Comparison of ENCODE assay signal across 8 cellular contexts in genomic region chr17:5439446-5439764, GRCh38. TPM values are rescaled to one million over a fixed set of nuclear protein-coding genes. Genes with fewer than 3 reads are reported as not detected.
DNase-seq lines count a peak whose midpoint lies in the region; ATAC-seq and TF ChIP-seq lines count a peak whose summit lies in the region.

No MANE protein-coding gene starts in this region.

- H3K27me3 ChIP-seq in left ventricle myocardium inferior (ENCODE audit: low read depth) (no peaks in the 10 kb centered on the region), mononuclear cell (ENCODE audit: insufficient read depth, low read length) (no peaks in the 10 kb centered on the region)

- ATAC-seq in left ventricle myocardium superior (no peak), HG02885 (IDR thresholded peaks at IDR 0.05; ENCODE audit: poor library complexity, unreplicated experiment) (no peak)

- intact Hi-C loops in left ventricle myocardium inferior (cut with micrococcal nuclease) = no loop called here
- intact Hi-C loops in left ventricle myocardium superior (cut with micrococcal nuclease) = no loop called here

- peak overlapping the region; percentile 87 for H3K27ac ChIP-seq in left ventricle myocardium inferior (replicated peaks)

- H3K9me3 ChIP-seq in left ventricle myocardium inferior (replicated peaks) (no peaks in the 10 kb centered on the region), mononuclear cell (ENCODE audit: low read depth, low read length) (no peaks in the 10 kb centered on the region)

- peaks cover 44% of the 10 kb centered on the region for H3K36me3 ChIP-seq in left ventricle myocardium inferior

- peak; percentile 45 for TF ChIP-seq CTCF in left ventricle myocardium inferior (IDR thresholded peaks at IDR 0.05; ENCODE audit: borderline replicate concordance)
- TF ChIP-seq CTCF in astrocyte of the cerebellum (IDR thresholded peaks at IDR 0.05; ENCODE audit: low read depth, low read length, missing control alignments) = no peak

- in situ Hi-C loops in astrocyte of the cerebellum (cut with HindIII; ENCODE audit: low sequenced_read_pairs) = loop anchor here (5.0 kb wide), 1 partner anchor 33 kb away; no protein-coding TSS in a partner anchor

- peaks cover 39% of the 10 kb centered on the region for H3K4me1 ChIP-seq in left ventricle myocardium inferior
- H3K4me1 ChIP-seq in mononuclear cell (ENCODE audit: insufficient read depth, low read length) = peaks cover 29% of the 10 kb centered on the region

- DNase-seq in left ventricle myocardium inferior (no peak), left ventricle myocardium superior (no peak), astrocyte of the cerebellum (ENCODE audit: low read depth) (no peak), AG08395 (ENCODE audit: low spot score) (no peak), NCI-H226 (no peak), ecto neural progenitor cell (ENCODE audit: low spot score) (no peak)

- H3K4me3 ChIP-seq in left ventricle myocardium inferior (peak overlapping the region; percentile 86), astrocyte of the cerebellum (ENCODE audit: low read depth, low read length) (peak overlapping the region; percentile 67), mononuclear cell (ENCODE audit: low read length) (peak overlapping the region; percentile 62)

RNA-seq across cellular contexts. Expression of gene C1QBP, which starts 0.5 kb away (rescaled TPM):
- total RNA-seq in left ventricle myocardium inferior (124 TPM), left ventricle myocardium superior (127 TPM), mononuclear cell (93.6 TPM)

RNA-seq across cellular contexts. Expression of gene RPAIN, which starts 19.4 kb away (rescaled TPM):
- total RNA-seq in left ventricle myocardium inferior (28.4 TPM), left ventricle myocardium superior (26.5 TPM), mononuclear cell (51.9 TPM)

RNA-seq across cellular contexts. Expression of gene NUP88, which starts 19.9 kb away (rescaled TPM):
- total RNA-seq in left ventricle myocardium inferior (37.3 TPM), left ventricle myocardium superior (34.9 TPM), mononuclear cell (133 TPM)

RNA-seq across cellular contexts. Expression of gene DHX33, which starts 29.4 kb away (rescaled TPM):
- total RNA-seq in left ventricle myocardium inferior (4.5 TPM), left ventricle myocardium superior (5.1 TPM), mononuclear cell (2.9 TPM)

RNA-seq across cellular contexts. Expression of gene DERL2, which starts 46.6 kb away (rescaled TPM):
- 32.5 TPM for total RNA-seq in left ventricle myocardium inferior
- 27.0 TPM for total RNA-seq in left ventricle myocardium superior
- total RNA-seq in mononuclear cell = 49.4 TPM
